20 cellular contexts compared by ENCODE assay signal in genomic region chr5:179489015-179489414, GRCh38.
"Had no signal": no experiment of that assay in that cellular context is flagged by ENCODE, and none has a peak within 500 bp of the region (broad histone marks: within the 10 kb centered on the region; RNA-seq: fewer than 3 reads in every experiment).

No MANE protein-coding gene starts in this region.

- H3K4me3 ChIP-seq: ascending aorta, breast epithelium had no signal

- H3K36me3 ChIP-seq: ascending aorta, breast epithelium, neutrophil, WERI-Rb-1 had no signal

- H3K79me2 ChIP-seq: parathyroid adenoma had no signal

- H3K4me1 ChIP-seq: ascending aorta, breast epithelium, foreskin keratinocyte, parathyroid adenoma had no signal

- DNase-seq: activated CD4-positive, alpha-beta T cell treated with anti-CD3 and anti-CD28 coated beads for 1 hour; activated CD8-positive, alpha-beta memory T cell treated with anti-CD3 and anti-CD28 coated beads for 24 hours; activated CD8-positive, alpha-beta memory T cell treated with anti-CD3 and anti-CD28 coated beads, Interleukin-2, amount 50 U/mL, for 48 hours; activated effector memory CD4-positive, alpha-beta T cell treated with anti-CD3 and anti-CD28 coated beads, Interleukin-2, amount 50 U/mL, for 16 hours; activated naive CD4-positive, alpha-beta T cell treated with anti-CD3 and anti-CD28 coated beads, Interleukin-2, amount 50 U/mL, for 16 hours; activated T-cell treated with anti-CD3 and anti-CD28 coated beads, Interleukin-2, amount 50 U/mL, for 72 hours; cerebellar nuclear complex; cortex of kidney; effector CD8-positive, alpha-beta T cell; foreskin keratinocyte; mesendoderm; natural killer cell; stimulated activated naive CD4-positive, alpha-beta T cell; T-helper 17 cell; WERI-Rb-1 had no signal

- ATAC-seq: activated T-cell treated with anti-CD3 and anti-CD28 coated beads, Interleukin-2, amount 50 U/mL, for 72 hours; esophagus mucosa; foreskin keratinocyte; natural killer cell; T-helper 17 cell had no signal

- H3K27ac ChIP-seq: ascending aorta, breast epithelium, foreskin keratinocyte, neutrophil, parathyroid adenoma, WERI-Rb-1 had no signal

- H2AFZ ChIP-seq: parathyroid adenoma had no signal

- H3K9ac ChIP-seq: parathyroid adenoma had no signal

- H3K9me3 ChIP-seq: ascending aorta, breast epithelium, neutrophil had no signal

- H3K27me3 ChIP-seq: ascending aorta, breast epithelium, foreskin keratinocyte had no signal
